ENCODE assay signal across 16 cellular contexts in the genomic region with DNA sequence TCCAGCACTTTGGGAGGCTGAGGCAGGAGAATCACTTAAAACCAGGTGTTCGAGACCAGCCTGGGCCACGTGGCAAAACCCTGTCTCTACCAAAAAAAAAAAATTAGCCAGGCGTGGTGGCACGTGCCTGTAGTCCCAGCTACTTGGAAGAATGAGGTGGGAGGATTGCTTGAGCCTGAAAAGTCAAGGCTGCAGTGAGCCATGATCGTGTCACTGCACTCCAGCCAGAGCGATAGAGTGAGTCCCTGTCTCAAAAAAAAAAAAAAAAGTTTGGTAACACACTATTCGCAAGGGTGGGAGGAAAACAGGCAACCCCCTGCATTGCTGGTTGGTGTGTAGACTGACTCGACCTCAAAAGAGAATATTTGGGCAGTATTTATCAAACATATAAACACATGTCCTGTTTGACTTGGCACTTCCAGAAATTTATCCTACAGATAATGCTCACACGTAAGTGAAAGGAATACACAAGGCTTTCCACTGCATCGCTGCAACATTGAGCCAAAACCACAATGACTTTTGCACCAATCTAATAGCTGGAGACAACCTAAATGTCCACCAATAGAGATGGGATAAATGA. TPM values are rescaled to one million over a fixed set of nuclear protein-coding genes. Genes with fewer than 3 reads are reported as not detected.
DNase-seq lines count a peak whose midpoint lies in the region; ATAC-seq and TF ChIP-seq lines count a peak whose summit lies in the region.
"Had no signal": no experiment of that assay in that cellular context is flagged by ENCODE, and none has a peak within 500 bp of the region (broad histone marks: within the 10 kb centered on the region; RNA-seq: fewer than 3 reads in every experiment).

No MANE protein-coding gene starts in this region.

- peak overlapping the region; percentile 30; the same call in 1 of the 2 replicates for H2AFZ ChIP-seq in GM23248
- H2AFZ ChIP-seq in osteoblast (ENCODE audit: low read length) = peak overlapping the region; percentile 40

- no peaks in the 10 kb centered on the region for H3K36me3 ChIP-seq in GM23248 (ENCODE audit: low read depth)
- H3K36me3 ChIP-seq in osteoblast (ENCODE audit: insufficient read depth, low read length) = peaks cover 4% of the 10 kb centered on the region

- H4K20me1 ChIP-seq in GM23248 (ENCODE audit: insufficient read depth) (no peaks in the 10 kb centered on the region), osteoblast (ENCODE audit: insufficient read depth, low read length) (peaks cover 7% of the 10 kb centered on the region)

- no peak overlapping the region for H3K4me3 ChIP-seq in GM23248
- H3K4me3 ChIP-seq in cardiac fibroblast (replicated peaks in 1 of 2; ENCODE audit: low read depth in 2 of 2, low read length in 2 of 2) = no peak overlapping the region
- H3K4me3 ChIP-seq in osteoblast (ENCODE audit: insufficient read depth, low read length) = peak overlapping the region; percentile 18
- no peak overlapping the region for H3K4me3 ChIP-seq in coronary artery

- peak overlapping the region; percentile 51 for H3K9ac ChIP-seq in GM23248

- H3K9me2 ChIP-seq in GM23248 (ENCODE audit: insufficient read depth) = no peaks in the 10 kb centered on the region

- H3K27ac ChIP-seq in GM23248 (peak overlapping the region; percentile 64), osteoblast (ENCODE audit: low read depth, low read length) (peak overlapping the region; percentile 59), coronary artery (no peak overlapping the region)

- H3K27me3 ChIP-seq in GM23248 (replicated peaks; ENCODE audit: insufficient read depth) (no peaks in the 10 kb centered on the region), osteoblast (ENCODE audit: insufficient read depth, low read length) (no peaks in the 10 kb centered on the region)

- in situ Hi-C loops in GM23248 (cut with MboI) = no loop called here

- H3K79me2 ChIP-seq in GM23248 (ENCODE audit: insufficient read depth) (peaks cover 23% of the 10 kb centered on the region), osteoblast (ENCODE audit: insufficient read depth, low read length) (peaks cover 17% of the 10 kb centered on the region)

- H3K4me1 ChIP-seq in GM23248 (ENCODE audit: insufficient read depth) (peaks cover 41% of the 10 kb centered on the region), osteoblast (ENCODE audit: insufficient read depth, low read length) (peaks cover 54% of the 10 kb centered on the region)

- H3K4me2 ChIP-seq in GM23248 (ENCODE audit: unreplicated experiment) (no peak overlapping the region), osteoblast (ENCODE audit: insufficient read depth, low read length) (peak overlapping the region; percentile 52)

- TF ChIP-seq CTCF in cardiac fibroblast (IDR thresholded peaks at IDR 0.05; ENCODE audit: low read depth, low read length) = no peak
- TF ChIP-seq CTCF in osteoblast (IDR thresholded peaks at IDR 0.05; ENCODE audit: extremely low read depth, low read depth, low read length) = no peak
- no peak for TF ChIP-seq CTCF in coronary artery (IDR thresholded peaks at IDR 0.05)

- WGBS in GM23248 (ENCODE audit: low coverage in 1 of 2, low lambda C conversion rate in 2 of 2, missing lambda C conversion rate in 2 of 2), 2 experiments = 25 to 28% methylated on average over 10 of the region's 10 CpGs

- H3K9me3 ChIP-seq in GM23248 (ENCODE audit: low read depth) (no peaks in the 10 kb centered on the region), osteoblast (ENCODE audit: low read depth, low read length) (peaks cover 2% of the 10 kb centered on the region)

- DNase-seq in GM23248 = peak; percentile 66
- DNase-seq in RKO (ENCODE audit: low spot score) = peak; percentile 32
- DNase-seq in cardiac fibroblast (ENCODE audit: low read depth in 2 of 2) = peak; percentile 40
- DNase-seq in osteoblast (ENCODE audit: insufficient read length, low spot score, missing footprints) = peak; percentile 75
- DNase-seq in inferior parietal cortex (ENCODE audit: extremely low spot score) = no peak
- DNase-seq in coronary artery (ENCODE audit: low spot score) = no peak
- DNase-seq: C1 segment of cervical spinal cord, KBM-7, NCI-H1694 treated with DMSO at 0.1 percent for 48 hours, NCI-H510A, NCI-H774, OCI-M1, SIG-M5 had no signal

- ATAC-seq in GM18873 (IDR thresholded peaks at IDR 0.05; ENCODE audit: low FRiP score, unreplicated experiment) (no peak), HG02884 (IDR thresholded peaks at IDR 0.05; ENCODE audit: unreplicated experiment) (no peak)

- H3F3A ChIP-seq in GM23248 (ENCODE audit: insufficient read depth) = peaks cover 57% of the 10 kb centered on the region

RNA-seq across cellular contexts. Expression of a gene that starts 3.1 kb away (rescaled TPM):
- 464 and 467 TPM in 2 replicates for total RNA-seq in GM23248 (2014; rRNA removed; shearing (Covaris generic))
- polyA plus RNA-seq in GM23248 (2016; fragmentation: Nextera tagmentation; extraction: Ambion mirVana) = 568 and 585 TPM in 2 replicates
- 87.9 and 98.7 TPM in 2 replicates for total RNA-seq in osteoblast

RNA-seq across cellular contexts. Expression of a gene that starts 41.7 kb away (rescaled TPM):
- not detected in 2 replicates for total RNA-seq in GM23248 (2014; rRNA removed; shearing (Covaris generic))
- polyA plus RNA-seq in GM23248 (2016; fragmentation: Nextera tagmentation; extraction: Ambion mirVana) = not detected in 2 replicates
- 0.72 and 1.5 TPM in 2 replicates for total RNA-seq in osteoblast
- total RNA-seq: H4 had no signal

Comparison
In these comparisons a context has a peak if more than half of its experiments do, and no peak if none do; other contexts are left out.
1. DNase-seq: peak in GM23248 (single experiment), RKO (single experiment), cardiac fibroblast (2 of 2) and osteoblast (single experiment); none in inferior parietal cortex (single experiment) and coronary artery (single experiment).
2. H3K27ac ChIP-seq: peak in GM23248 (single experiment) and osteoblast (single experiment); none in coronary artery (0 of 2).